ENCODE assay signal across 13 cellular contexts in the genomic region with DNA sequence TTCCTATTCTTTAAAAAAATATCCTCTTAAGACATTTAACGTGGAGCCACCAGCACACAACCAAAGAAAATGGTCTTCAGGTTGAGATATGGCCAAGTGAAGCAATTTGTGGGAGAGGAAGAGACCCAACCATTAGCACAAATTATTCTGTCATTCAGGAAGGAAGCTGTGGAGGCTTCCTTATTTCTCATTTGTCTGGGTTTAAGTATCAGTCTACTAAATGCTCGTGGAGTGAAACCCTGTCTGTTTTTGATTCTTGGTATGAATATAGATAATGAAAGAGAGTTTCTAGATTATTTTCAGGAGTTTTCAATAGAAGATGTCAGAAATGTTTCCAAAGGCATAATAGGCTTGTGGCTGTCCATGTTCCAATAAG.
DNase-seq lines count a peak whose midpoint lies in the region; ATAC-seq and TF ChIP-seq lines count a peak whose summit lies in the region.
"Had no signal": no experiment of that assay in that cellular context is flagged by ENCODE, and none has a peak within 500 bp of the region (broad histone marks: within the 10 kb centered on the region; RNA-seq: fewer than 3 reads in every experiment).

No MANE protein-coding gene starts in this region.

- no peak for TF ChIP-seq EP300 in upper lobe of left lung (IDR thresholded peaks at IDR 0.05)

- peaks cover 4% of the 10 kb centered on the region for H3K36me3 Mint-ChIP-seq in MCF 10A (ENCODE audit: insufficient read depth, unreplicated experiment)

- BruUV-seq in MCF 10A (replicated peaks; lab: Mats Ljungman, UMichigan) = no TSS peak

- POLR2A ChIA-PET in MCF 10A (lab: Yijun Ruan, JAX) = interaction anchor here (0.8 kb wide), 1 partner anchor 13 kb away, joined by 3 read pairs; no protein-coding TSS in a partner anchor

- H3K4me3 Mint-ChIP-seq in MCF 10A (ENCODE audit: unreplicated experiment) = no peak overlapping the region

- H3K4me1 Mint-ChIP-seq in MCF 10A (ENCODE audit: insufficient read depth, unreplicated experiment) = no peaks in the 10 kb centered on the region

- WGBS in upper lobe of left lung, 2 donors = 29 to 37% methylated on average over 2 of the region's 2 CpGs

- CTCF ChIA-PET in MCF 10A (lab: Yijun Ruan, JAX) = interaction anchor here (0.8 to 1.4 kb wide), 5 partner anchors 17 to 116 kb away, joined by 3 to 4 read pairs (median 3); no protein-coding TSS in a partner anchor

- DNase-seq in breast epithelium (ENCODE audit: low spot score in 2 of 2) = no peak
- DNase-seq in MCF 10A (ENCODE audit: unreplicated experiment) = no peak
- DNase-seq in OCI-M2 (lab: John Stamatoyannopoulos, UW; ENCODE audit: unreplicated experiment) = peak; percentile 16
- DNase-seq in left ventricle myocardium superior = no peak
- DNase-seq in upper lobe of left lung = no peak
- DNase-seq in ACHN = no peak
- no peak for DNase-seq in occipital lobe (lab: John Stamatoyannopoulos, UW)
- DNase-seq: activated CD8-positive, alpha-beta memory T cell treated with anti-CD3 and anti-CD28 coated beads, Interleukin-2, amount 50 U/mL, for 4 hours; NCI-H2081; psoas muscle; SHP77 treated with DMSO at 0.1 percent for 48 hours had no signal

- no peaks in the 10 kb centered on the region for H3K27me3 Mint-ChIP-seq in MCF 10A (ENCODE audit: insufficient read depth, unreplicated experiment)

- H3K4me1 ChIP-seq in breast epithelium = no peaks in the 10 kb centered on the region
- peaks cover 0 to 6% (median 0%) of the 10 kb centered on the region in 4 donors for H3K4me1 ChIP-seq in upper lobe of left lung
- H3K4me1 ChIP-seq: HAP-1, psoas muscle had no signal

- H3K27ac ChIP-seq in breast epithelium = peak overlapping the region; percentile 58 to 64
- H3K27ac ChIP-seq in upper lobe of left lung = peak overlapping the region; percentile 29 to 42 (median 34)

- H3K27ac Mint-ChIP-seq in MCF 10A (ENCODE audit: low read depth, unreplicated experiment) = no peak overlapping the region

- TF ChIP-seq CTCF in breast epithelium (IDR thresholded peaks at IDR 0.05) (no peak), MCF 10A (IDR thresholded peaks at IDR 0.05; ENCODE audit: unreplicated experiment) (no peak), upper lobe of left lung (IDR thresholded peaks at IDR 0.05) (no peak)

- H3K9me3 Mint-ChIP-seq in MCF 10A (ENCODE audit: unreplicated experiment) = no peaks in the 10 kb centered on the region

- H3K36me3 ChIP-seq in breast epithelium (no peaks in the 10 kb centered on the region), upper lobe of left lung (no peaks in the 10 kb centered on the region)
- H3K36me3 ChIP-seq: HAP-1 had no signal

- TF ChIP-seq POLR2A in breast epithelium (IDR thresholded peaks at IDR 0.05) (no peak), upper lobe of left lung (IDR thresholded peaks at IDR 0.05) (no peak)

- ATAC-seq in left ventricle myocardium superior (peak; percentile 62), upper lobe of left lung (ENCODE audit: low FRiP score in 2 of 2) (peak; percentile 11 to 61), HG02840 (IDR thresholded peaks at IDR 0.05; ENCODE audit: low FRiP score, unreplicated experiment) (no peak)

- intact Hi-C loops in breast epithelium (cut with DNase I; ENCODE audit: low total_unique reads) = no loop called here
- intact Hi-C loops in MCF 10A (cut with micrococcal nuclease) = no loop called here
- intact Hi-C loops in left ventricle myocardium superior (cut with micrococcal nuclease) = no loop called here

- no peaks in the 10 kb centered on the region for H3K9me3 ChIP-seq in breast epithelium
- H3K9me3 ChIP-seq in upper lobe of left lung = no peaks in the 10 kb centered on the region
- H3K9me3 ChIP-seq: HAP-1, psoas muscle had no signal

- no peaks in the 10 kb centered on the region for H3K27me3 ChIP-seq in breast epithelium
- H3K27me3 ChIP-seq in upper lobe of left lung = no peaks in the 10 kb centered on the region

- in situ Hi-C loops in ACHN (cut with HindIII; ENCODE audit: low pct_ligation_motif_present, low pct_unique_long_range_greater_than_20kb, low sequenced_read_pairs) = no loop called here

- H3K4me3 ChIP-seq in breast epithelium = no peak overlapping the region
- no peak overlapping the region for H3K4me3 ChIP-seq in upper lobe of left lung
- H3K4me3 ChIP-seq: HAP-1, psoas muscle had no signal
